Comparison of ENCODE assay signal across 18 cellular contexts in the genomic region with DNA sequence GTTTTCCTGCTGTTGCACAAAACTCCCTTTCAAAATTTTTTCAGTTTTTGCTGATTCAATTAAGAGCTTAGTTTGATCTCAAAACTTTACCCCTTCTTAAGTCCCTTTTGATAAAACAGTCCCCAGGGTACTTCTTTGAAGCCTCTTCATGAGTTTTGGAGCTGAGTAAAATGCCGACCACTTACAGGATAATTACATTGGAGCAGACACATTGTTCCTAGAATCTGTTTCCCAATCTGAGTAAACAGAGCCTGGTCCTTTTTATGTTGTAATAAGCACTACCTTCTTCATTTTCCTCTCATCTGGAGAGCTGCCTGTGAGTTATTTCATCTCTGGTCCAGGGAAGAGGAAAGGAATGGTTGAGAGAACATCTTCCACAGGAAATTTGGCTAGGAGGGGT. TPM values are rescaled to one million over a fixed set of nuclear protein-coding genes. Genes with fewer than 3 reads are reported as not detected.
DNase-seq lines count a peak whose midpoint lies in the region; ATAC-seq and TF ChIP-seq lines count a peak whose summit lies in the region.
"Had no signal": no experiment of that assay in that cellular context is flagged by ENCODE, and none has a peak within 500 bp of the region (broad histone marks: within the 10 kb centered on the region; RNA-seq: fewer than 3 reads in every experiment).

No MANE protein-coding gene starts in this region.

- H3K27me3 ChIP-seq in SK-N-SH (ENCODE audit: insufficient read depth) (peaks cover 10% of the 10 kb centered on the region; the same call in 1 of the 2 replicates), ascending aorta (no peaks in the 10 kb centered on the region)
- H3K27me3 ChIP-seq: BLaER1 treated with 17β-estradiol and CSF1 and Interleukin-3, amounts not matched to agents 10 nM and 100 nM; SJCRH30 had no signal

- peaks cover 2% of the 10 kb centered on the region for H3F3A ChIP-seq in SK-N-SH (replicated peaks; ENCODE audit: insufficient read depth)

- H2AFZ ChIP-seq in SK-N-SH (ENCODE audit: low read depth), result no peak overlapping the region

- H3K27ac ChIP-seq in SK-N-SH (ENCODE audit: low read depth in 2 of 2, low read length in 1 of 2), result no peak overlapping the region
- no peak overlapping the region for H3K27ac ChIP-seq in ascending aorta
- H3K27ac ChIP-seq: BLaER1 treated with 17β-estradiol and CSF1 and Interleukin-3, amounts not matched to agents 10 nM and 100 nM; SJCRH30 had no signal

- no peak overlapping the region for H3K4me2 ChIP-seq in SK-N-SH
- H3K4me2 ChIP-seq: BLaER1 treated with 17β-estradiol and CSF1 and Interleukin-3, amounts not matched to agents 10 nM and 100 nM had no signal

- peaks cover 59% of the 10 kb centered on the region for H3K4me1 Mint-ChIP-seq in brain
- H3K4me1 Mint-ChIP-seq: T-cell had no signal

- H3K4me3 ChIP-seq in SK-N-SH (ENCODE audit: low read depth in 2 of 2, low read length in 1 of 2) (no peak overlapping the region), ascending aorta (no peak overlapping the region)
- H3K4me3 ChIP-seq: BLaER1 treated with 17β-estradiol and CSF1 and Interleukin-3, amounts not matched to agents 10 nM and 100 nM; GM12878; SJCRH30 had no signal

- CTCF ChIA-PET in SK-N-SH (lab: Yijun Ruan, JAX), result interaction anchor here (0.9 to 4.3 kb wide), 5 partner anchors 16 to 112 kb away, joined by 3 to 32 read pairs (median 4); no protein-coding TSS in a partner anchor

- no peaks in the 10 kb centered on the region for H3K79me2 ChIP-seq in SK-N-SH (ENCODE audit: insufficient read depth)

- no peak for ATAC-seq in SK-N-SH treated with all-trans-retinoic acid at 6 μM for 48 hours
- ATAC-seq: GM12878, T-cell had no signal

- H3K36me3 ChIP-seq in SK-N-SH (replicated peaks in 1 of 2; ENCODE audit: control insufficient read depth in 1 of 2, insufficient read depth in 2 of 2, low read length in 1 of 2) (no peaks in the 10 kb centered on the region), ascending aorta (no peaks in the 10 kb centered on the region)
- H3K36me3 ChIP-seq: BLaER1 treated with 17β-estradiol and CSF1 and Interleukin-3, amounts not matched to agents 10 nM and 100 nM; SJCRH30 had no signal

- H3K9ac ChIP-seq in SK-N-SH, result no peak overlapping the region
- H3K9ac ChIP-seq: BLaER1 treated with 17β-estradiol and CSF1 and Interleukin-3, amounts not matched to agents 10 nM and 100 nM had no signal

- H3K4me1 ChIP-seq in SK-N-SH (ENCODE audit: control insufficient read depth in 1 of 2, insufficient read depth in 2 of 2, low read depth in 1 of 2, low read length in 1 of 2) (peaks cover 0 to 9% of the 10 kb centered on the region in 2 experiments; a peak in 2 of 4 replicates), ascending aorta (no peaks in the 10 kb centered on the region)
- H3K4me1 ChIP-seq: BLaER1 treated with 17β-estradiol and CSF1 and Interleukin-3, amounts not matched to agents 10 nM and 100 nM had no signal

- no peaks in the 10 kb centered on the region for H3K36me3 Mint-ChIP-seq in brain
- H3K36me3 Mint-ChIP-seq: T-cell had no signal

- H3K27me3 Mint-ChIP-seq in brain, result peaks cover 9% of the 10 kb centered on the region

- TF ChIP-seq EP300 in SK-N-SH (IDR thresholded peaks at IDR 0.05; ENCODE audit: borderline replicate concordance in 1 of 2, low read depth in 1 of 2, low read length in 1 of 2), result no peak

- intact Hi-C loops in ascending aorta (cut with DNase I), result no loop called here

- H3K9me3 ChIP-seq in SK-N-SH (no peaks in the 10 kb centered on the region), ascending aorta (no peaks in the 10 kb centered on the region)
- H3K9me3 ChIP-seq: BLaER1 treated with 17β-estradiol and CSF1 and Interleukin-3, amounts not matched to agents 10 nM and 100 nM; SJCRH30 had no signal

- TF ChIP-seq RAD21 in SK-N-SH (IDR thresholded peaks at IDR 0.05; ENCODE audit: low read length), result no peak

- peaks cover 0 to 3% (median 0%) of the 10 kb centered on the region in 5 experiments for H3K9me3 Mint-ChIP-seq in brain
- H3K9me3 Mint-ChIP-seq: T-cell had no signal

- DNase-seq in DMS53 (lab: John Stamatoyannopoulos, UW) (peak; percentile 25), DMS53 treated with DMSO at 0.1 percent for 48 hours (lab: John Stamatoyannopoulos, UW; ENCODE audit: unreplicated experiment) (no peak), SK-N-SH (peak; percentile 21), foreskin melanocyte (no peak), ascending aorta (ENCODE audit: low spot score in 2 of 2) (no peak)
- DNase-seq in activated CD4-positive, alpha-beta T cell treated with anti-CD3 and anti-CD28 coated beads, Interleukin-2, amount 50 U/mL, for 48 hours, result no peak
- DNase-seq: 8988T, DMS 273 treated with DMSO at 0.1 percent for 48 hours, HCEC 1CT, Kasumi-1, NCI-H187, NCI-H446 treated with DMSO at 0.1 percent for 48 hours, T-cell had no signal

- H4K20me1 ChIP-seq in SK-N-SH (ENCODE audit: insufficient read depth), result no peaks in the 10 kb centered on the region
- H4K20me1 ChIP-seq: BLaER1 treated with 17β-estradiol and CSF1 and Interleukin-3, amounts not matched to agents 10 nM and 100 nM had no signal

- no peaks in the 10 kb centered on the region for H3K9me2 ChIP-seq in SK-N-SH

- peak overlapping the region in 3 of 5 experiments; percentile 13 to 89 (median 74) for H3K27ac Mint-ChIP-seq in brain
- H3K27ac Mint-ChIP-seq: T-cell had no signal

- WGBS in SK-N-SH (ENCODE audit: low lambda C conversion rate), result 8% methylated on average over 1 of the region's 1 CpG

- TF ChIP-seq CTCF in SK-N-SH (IDR thresholded peaks at IDR 0.05), result no peak
- no peak for TF ChIP-seq CTCF in brain (conservative IDR thresholded peaks at IDR 0.05)
- no peak for TF ChIP-seq CTCF in ascending aorta (IDR thresholded peaks at IDR 0.05)

- no peak overlapping the region for H3K4me3 Mint-ChIP-seq in brain
- H3K4me3 Mint-ChIP-seq: T-cell had no signal

- POLR2A ChIA-PET in SK-N-SH (lab: Yijun Ruan, JAX), result no interaction called here

TF ChIP-seq in SK-N-SH, 30 proteins besides CTCF, POLR2A, EP300 and RAD21:
- TF ChIP-seq NFIC (IDR thresholded peaks at IDR 0.05; ENCODE audit: borderline replicate concordance) (no peak), POLR2AphosphoS5 (IDR thresholded peaks at IDR 0.05; ENCODE audit: low read depth, low read length) (no peak), SIN3A (IDR thresholded peaks at IDR 0.05; ENCODE audit: borderline replicate concordance, low read depth, low read length) (no peak), EZH2phosphoT487 (IDR thresholded peaks at IDR 0.05; ENCODE audit: borderline replicate concordance, low read depth) (no peak)

TF ChIP-seq in SK-N-SH treated with all-trans-retinoic acid at 6 μM for 48 hours, 23 proteins besides CTCF, POLR2A, EP300 and RAD21 (continues in another document):
- TF ChIP-seq BACH2 (CRISPR knock-in tag; IDR thresholded peaks at IDR 0.05; ENCODE audit: borderline replicate concordance), result no peak
- TF ChIP-seq, protein P1, sequence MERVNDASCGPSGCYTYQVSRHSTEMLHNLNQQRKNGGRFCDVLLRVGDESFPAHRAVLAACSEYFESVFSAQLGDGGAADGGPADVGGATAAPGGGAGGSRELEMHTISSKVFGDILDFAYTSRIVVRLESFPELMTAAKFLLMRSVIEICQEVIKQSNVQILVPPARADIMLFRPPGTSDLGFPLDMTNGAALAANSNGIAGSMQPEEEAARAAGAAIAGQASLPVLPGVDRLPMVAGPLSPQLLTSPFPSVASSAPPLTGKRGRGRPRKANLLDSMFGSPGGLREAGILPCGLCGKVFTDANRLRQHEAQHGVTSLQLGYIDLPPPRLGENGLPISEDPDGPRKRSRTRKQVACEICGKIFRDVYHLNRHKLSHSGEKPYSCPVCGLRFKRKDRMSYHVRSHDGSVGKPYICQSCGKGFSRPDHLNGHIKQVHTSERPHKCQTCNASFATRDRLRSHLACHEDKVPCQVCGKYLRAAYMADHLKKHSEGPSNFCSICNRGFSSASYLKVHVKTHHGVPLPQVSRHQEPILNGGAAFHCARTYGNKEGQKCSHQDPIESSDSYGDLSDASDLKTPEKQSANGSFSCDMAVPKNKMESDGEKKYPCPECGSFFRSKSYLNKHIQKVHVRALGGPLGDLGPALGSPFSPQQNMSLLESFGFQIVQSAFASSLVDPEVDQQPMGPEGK (CRISPR knock-in tag; IDR thresholded peaks at IDR 0.05; ENCODE audit: borderline replicate concordance), result no peak
- no peak for TF ChIP-seq ZNF8 (CRISPR knock-in tag; IDR thresholded peaks at IDR 0.05)
- no peak for TF ChIP-seq ESRRG (CRISPR knock-in tag; IDR thresholded peaks at IDR 0.05)
- no peak for TF ChIP-seq ARNTL (CRISPR knock-in tag; IDR thresholded peaks at IDR 0.05; ENCODE audit: borderline replicate concordance, low read depth)
- TF ChIP-seq ZFP30 (CRISPR knock-in tag; IDR thresholded peaks at IDR 0.05), result no peak
- no peak for TF ChIP-seq GLIS3 (CRISPR knock-in tag; IDR thresholded peaks at IDR 0.05)
- TF ChIP-seq ZNF70 (CRISPR knock-in tag; IDR thresholded peaks at IDR 0.05), result no peak
- TF ChIP-seq, protein P2, sequence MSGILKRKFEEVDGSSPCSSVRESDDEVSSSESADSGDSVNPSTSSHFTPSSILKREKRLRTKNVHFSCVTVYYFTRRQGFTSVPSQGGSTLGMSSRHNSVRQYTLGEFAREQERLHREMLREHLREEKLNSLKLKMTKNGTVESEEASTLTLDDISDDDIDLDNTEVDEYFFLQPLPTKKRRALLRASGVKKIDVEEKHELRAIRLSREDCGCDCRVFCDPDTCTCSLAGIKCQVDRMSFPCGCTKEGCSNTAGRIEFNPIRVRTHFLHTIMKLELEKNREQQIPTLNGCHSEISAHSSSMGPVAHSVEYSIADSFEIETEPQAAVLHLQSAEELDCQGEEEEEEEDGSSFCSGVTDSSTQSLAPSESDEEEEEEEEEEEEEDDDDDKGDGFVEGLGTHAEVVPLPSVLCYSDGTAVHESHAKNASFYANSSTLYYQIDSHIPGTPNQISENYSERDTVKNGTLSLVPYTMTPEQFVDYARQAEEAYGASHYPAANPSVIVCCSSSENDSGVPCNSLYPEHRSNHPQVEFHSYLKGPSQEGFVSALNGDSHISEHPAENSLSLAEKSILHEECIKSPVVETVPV (CRISPR knock-in tag; IDR thresholded peaks at IDR 0.05), result no peak
- TF ChIP-seq ZC3H10 (CRISPR knock-in tag; IDR thresholded peaks at IDR 0.05), result no peak
- TF ChIP-seq, protein P3, sequence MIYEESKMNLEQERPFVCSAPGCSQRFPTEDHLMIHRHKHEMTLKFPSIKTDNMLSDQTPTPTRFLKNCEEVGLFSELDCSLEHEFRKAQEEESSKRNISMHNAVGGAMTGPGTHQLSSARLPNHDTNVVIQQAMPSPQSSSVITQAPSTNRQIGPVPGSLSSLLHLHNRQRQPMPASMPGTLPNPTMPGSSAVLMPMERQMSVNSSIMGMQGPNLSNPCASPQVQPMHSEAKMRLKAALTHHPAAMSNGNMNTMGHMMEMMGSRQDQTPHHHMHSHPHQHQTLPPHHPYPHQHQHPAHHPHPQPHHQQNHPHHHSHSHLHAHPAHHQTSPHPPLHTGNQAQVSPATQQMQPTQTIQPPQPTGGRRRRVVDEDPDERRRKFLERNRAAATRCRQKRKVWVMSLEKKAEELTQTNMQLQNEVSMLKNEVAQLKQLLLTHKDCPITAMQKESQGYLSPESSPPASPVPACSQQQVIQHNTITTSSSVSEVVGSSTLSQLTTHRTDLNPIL (CRISPR knock-in tag; IDR thresholded peaks at IDR 0.05; ENCODE audit: low read depth), result no peak

RNA-seq across cellular contexts. Expression of a gene that starts 26.4 kb away (rescaled TPM):
- polyA plus RNA-seq in SK-N-SH (2012; rRNA removed) (56.3 and 78.9 TPM in 2 replicates), brain (ENCODE audit: insufficient read depth, low read depth, low replicate concordance) (5.0 TPM)
- 45.8 and 54.1 TPM in 2 replicates for polyA plus RNA-seq in SK-N-SH (2012; cell fraction: cytosol; rRNA removed)
- polyA plus RNA-seq in SK-N-SH (2012; cell fraction: nucleus; rRNA removed), result 43.7 and 69.2 TPM in 2 replicates
- 52.3 TPM for total RNA-seq in ascending aorta

Comparison
In these comparisons a context has a peak if more than half of its experiments do, and no peak if none do; other contexts are left out.
1. DNase-seq: peak in DMS53 (single experiment) and SK-N-SH (single experiment); none in DMS53 treated with DMSO at 0.1 percent for 48 hours (single experiment), foreskin melanocyte (single experiment), ascending aorta (0 of 2) and activated CD4-positive, alpha-beta T cell treated with anti-CD3 and anti-CD28 coated beads, Interleukin-2, amount 50 U/mL, for 48 hours (0 of 2).